In genomic region chr19:40280608-40281221, GRCh38 we compare ENCODE assay signal across 1 cellular context.
TF ChIP-seq lines count a peak whose summit lies in the region.

No MANE protein-coding gene starts in this region.

TF ChIP-seq in liver, 16 proteins besides CTCF, POLR2A, EP300 and RAD21 (continued from another document):
- TF ChIP-seq NR2F2 (IDR thresholded peaks at IDR 0.05) (no peak), HNF4A (conservative IDR thresholded peaks at IDR 0.05) (peak; percentile 94 to 96), HNF4G (IDR thresholded peaks at IDR 0.05) (peak; percentile 76), MAX (IDR thresholded peaks at IDR 0.05) (peak; percentile 92), ZBTB33 (IDR thresholded peaks at IDR 0.05) (no peak), EGR1 (IDR thresholded peaks at IDR 0.05; ENCODE audit: low read depth in 2 of 2) (peak; percentile 31 to 70), YY1 (IDR thresholded peaks at IDR 0.05) (peak; percentile 82)
